20 cellular contexts compared by ENCODE assay signal in genomic region chr9:86822006-86822405, GRCh38.
"Had no signal": no experiment of that assay in that cellular context is flagged by ENCODE, and none has a peak within 500 bp of the region (broad histone marks: within the 10 kb centered on the region; RNA-seq: fewer than 3 reads in every experiment).

No MANE protein-coding gene starts in this region.

- H3K4me1 ChIP-seq: Peyer's patch, SJSA1 had no signal

- H3K9me3 ChIP-seq: Peyer's patch had no signal

- DNase-seq: activated CD4-positive, alpha-beta T cell treated with anti-CD3 and anti-CD28 coated beads for 4 hours; activated CD8-positive, alpha-beta T cell treated with anti-CD3 and anti-CD28 coated beads, Interleukin-2, amount 10 ng/mL, durations not matched to agents 7 days and 5 days; activated effector memory CD4-positive, alpha-beta T cell treated with Interleukin-2 at 50 U/mL for 16 hours; activated naive CD4-positive, alpha-beta T cell; activated T-cell treated with anti-CD3 and anti-CD28 coated beads, Interleukin-2, amount 50 U/mL, for 24 hours; brain microvascular endothelial cell; KBM-7; NCI-H1048; NCI-H146; NCI-H187 treated with DMSO at 0.1 percent for 48 hours; NCI-H2081 treated with DMSO at 0.1 percent for 48 hours; NCI-H446; NCI-H524; Peyer's patch; Right ventricle myocardium superior; SW 1271 had no signal

- H3K4me3 ChIP-seq: cardiac muscle cell, Peyer's patch, SJSA1 had no signal

- H3K27ac ChIP-seq: brain microvascular endothelial cell, cardiac muscle cell, Peyer's patch, RWPE1, SJSA1 had no signal

- ATAC-seq: activated CD4-positive, CD25-positive, alpha-beta regulatory T cell treated with anti-CD3 and anti-CD28 coated beads, Interleukin-2, amount 50 U/mL, for 24 hours; activated CD8-positive, alpha-beta T cell treated with anti-CD3 and anti-CD28 coated beads, Interleukin-2, amount 10 ng/mL, durations not matched to agents 7 days and 5 days had no signal

- H3K27me3 ChIP-seq: brain microvascular endothelial cell, cardiac muscle cell, Peyer's patch, SJSA1 had no signal

- H3K36me3 ChIP-seq: brain microvascular endothelial cell, cardiac muscle cell, Peyer's patch, SJSA1 had no signal
